ENCODE assay signal across 8 cellular contexts in genomic region chr10:18400201-18400910, GRCh38.
DNase-seq lines count a peak whose midpoint lies in the region; ATAC-seq and TF ChIP-seq lines count a peak whose summit lies in the region.

No MANE protein-coding gene starts in this region.

- peak; percentile 50 for ATAC-seq in GM19438 (IDR thresholded peaks at IDR 0.05; ENCODE audit: low read depth, unreplicated experiment)

- in situ Hi-C loops in brain microvascular endothelial cell (cut with HindIII; ENCODE audit: low pct_ligation_motif_present, low sequenced_read_pairs) = no loop called here
- in situ Hi-C loops in GM13976 (cut with MboI; ENCODE audit: low sequenced_read_pairs, unreplicated experiment) = no loop called here

- H3K4me1 Mint-ChIP-seq in nephron progenitor cell = peaks cover 20% of the 10 kb centered on the region
- no peaks in the 10 kb centered on the region for H3K4me1 Mint-ChIP-seq in HFFc6 (ENCODE audit: low read depth)

- no peak overlapping the region for H3K27ac Mint-ChIP-seq in nephron progenitor cell
- H3K27ac Mint-ChIP-seq in HFFc6 = no peak overlapping the region

- WGBS in spleen, 5 donors = 14 to 20% (median 18%) methylated on average over 18 of the region's 18 CpGs

- H3K27me3 Mint-ChIP-seq in nephron progenitor cell (ENCODE audit: low read depth, poor library complexity) = peaks cover 42% of the 10 kb centered on the region
- peaks cover 5% of the 10 kb centered on the region for H3K27me3 Mint-ChIP-seq in HFFc6 (ENCODE audit: insufficient read depth)

- H3K27me3 ChIP-seq in brain microvascular endothelial cell (replicated peaks) = no peaks in the 10 kb centered on the region
- peaks cover 0 to 26% (median 0%) of the 10 kb centered on the region in 7 donors for H3K27me3 ChIP-seq in spleen (replicated peaks in 1 of 7)

- H3K4me3 Mint-ChIP-seq in nephron progenitor cell (peak overlapping the region; percentile 86), HFFc6 (no peak overlapping the region; the same call in 1 of the 2 replicates)

- H3K36me3 ChIP-seq in brain microvascular endothelial cell (replicated peaks) (no peaks in the 10 kb centered on the region), spleen (no peaks in the 10 kb centered on the region)

- no peaks in the 10 kb centered on the region for H3K9me3 ChIP-seq in spleen

- H3K4me3 ChIP-seq in brain microvascular endothelial cell (ENCODE audit: low read depth, low read length) (peak overlapping the region; percentile 12), spleen (peak overlapping the region in 2 of 8 donors; percentile 8 to 16)

- H3K36me3 Mint-ChIP-seq in nephron progenitor cell (ENCODE audit: low read depth) = no peaks in the 10 kb centered on the region
- H3K36me3 Mint-ChIP-seq in HFFc6 (ENCODE audit: low read depth) = no peaks in the 10 kb centered on the region

- no peaks in the 10 kb centered on the region for H3K9me3 Mint-ChIP-seq in nephron progenitor cell
- peaks cover 6% of the 10 kb centered on the region; the same call in 1 of the 2 replicates for H3K9me3 Mint-ChIP-seq in HFFc6

- TF ChIP-seq POLR2A in spleen (IDR thresholded peaks at IDR 0.05) = no peak

- TF ChIP-seq CTCF in brain microvascular endothelial cell (IDR thresholded peaks at IDR 0.05; ENCODE audit: low read depth, low read length, missing control alignments) (no peak), nephron progenitor cell (IDR thresholded peaks at IDR 0.05) (no peak), HFFc6 (IDR thresholded peaks at IDR 0.05) (no peak), spleen (IDR thresholded peaks at IDR 0.05 in 8 of 11, conservative IDR thresholded peaks at IDR 0.05 in 3 of 11) (no peak), GM13976 (IDR thresholded peaks at IDR 0.05; ENCODE audit: borderline replicate concordance, control extremely low read depth, extremely low read depth, insufficient read depth, missing control alignments) (no peak)

- peaks cover 0 to 12% (median 2%) of the 10 kb centered on the region in 6 donors for H3K4me1 ChIP-seq in spleen

- intact Hi-C loops in spleen (cut with DNase I; ENCODE audit: low total_unique reads) = no loop called here

- H3K27ac ChIP-seq in brain microvascular endothelial cell = no peak overlapping the region
- no peak overlapping the region for H3K27ac ChIP-seq in spleen

- peak; percentile 69 for DNase-seq in D341Med (ENCODE audit: low spot score)
- DNase-seq in NCI-H2107 treated with DMSO at 0.1 percent for 48 hours (lab: John Stamatoyannopoulos, UW; ENCODE audit: unreplicated experiment) = peak; percentile 24
- DNase-seq in brain microvascular endothelial cell = no peak
- DNase-seq in nephron progenitor cell = peak; percentile 56
- DNase-seq in HFFc6 = no peak
- no peak for DNase-seq in spleen
- DNase-seq in GM13976 (ENCODE audit: low spot score) = no peak

Comparison
In these comparisons a context has a peak if more than half of its experiments do, and no peak if none do; other contexts are left out.
1. DNase-seq: peak in D341Med (single experiment), NCI-H2107 treated with DMSO at 0.1 percent for 48 hours (single experiment) and nephron progenitor cell (single experiment); none in brain microvascular endothelial cell (single experiment), HFFc6 (single experiment), spleen (single experiment) and GM13976 (single experiment).